ENCODE assay signal across 18 cellular contexts in the genomic region with DNA sequence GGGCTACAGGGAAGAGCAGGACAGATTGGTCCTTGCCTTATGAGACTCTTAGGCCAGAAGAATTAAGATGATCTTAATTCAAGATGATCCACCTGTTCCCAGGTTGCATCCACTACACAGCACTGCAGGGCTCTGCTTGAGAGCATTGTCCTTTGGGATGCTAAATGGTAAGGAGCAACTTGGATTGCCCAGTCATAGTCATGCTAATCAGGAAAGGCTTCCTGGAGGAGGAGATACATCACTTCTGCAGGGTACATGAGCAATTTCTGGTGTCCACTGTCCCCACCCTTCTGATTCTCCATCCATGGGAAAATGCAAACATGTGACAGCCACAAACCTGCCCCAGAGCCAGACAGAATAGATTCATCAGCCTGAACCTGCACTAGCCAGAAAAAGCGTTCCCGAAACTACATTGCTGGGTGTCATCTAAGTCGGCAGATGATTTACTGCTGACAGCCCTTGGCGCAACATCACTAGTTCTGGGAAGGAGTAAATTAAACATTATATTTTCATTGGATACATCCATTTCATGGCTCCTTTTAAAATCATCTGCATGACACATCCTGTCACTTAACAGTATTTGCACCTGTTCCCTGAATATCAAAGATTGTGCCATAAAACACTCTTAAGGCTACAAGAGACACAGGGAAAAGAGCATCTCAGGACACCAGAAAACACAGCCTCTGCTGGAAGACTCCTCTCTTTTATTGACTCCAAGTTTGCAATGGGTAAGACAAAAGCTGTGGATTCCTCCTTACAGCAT.
"Had no signal": no experiment of that assay in that cellular context is flagged by ENCODE, and none has a peak within 500 bp of the region (broad histone marks: within the 10 kb centered on the region; RNA-seq: fewer than 3 reads in every experiment).

No MANE protein-coding gene starts in this region.

- H3K4me2 ChIP-seq: neural progenitor cell had no signal

- H3K27me3 ChIP-seq: left lung, neural progenitor cell, upper lobe of right lung had no signal

- DNase-seq: activated CD4-positive, alpha-beta T cell treated with anti-CD3 and anti-CD28 coated beads for 4 hours; activated CD8-positive, alpha-beta memory T cell treated with anti-CD3 and anti-CD28 coated beads, Interleukin-2, amount 50 U/mL, for 48 hours; activated naive CD4-positive, alpha-beta T cell treated with anti-CD3 and anti-CD28 coated beads, Interleukin-2, amount 10 ng/mL, durations not matched to agents 7 days and 5 days; heart right ventricle; kidney; left lung; mammary epithelial cell; naive B cell; stimulated activated CD4-positive, alpha-beta T cell treated with anti-CD3 and anti-CD28 coated beads, Interleukin-12 subunit alpha, Interleukin-12 subunit beta, amount 100 ng/mL, for 4 hours; stimulated activated CD4-positive, alpha-beta T cell treated with anti-CD3 and anti-CD28 coated beads, Interleukin-2, amount 100 ng/mL, for 24 hours; T-helper 1 cell; upper lobe of right lung had no signal

- H3K4me1 ChIP-seq: left lung, upper lobe of right lung had no signal

- H3K4me3 ChIP-seq: cardiac muscle cell, heart right ventricle, left lung, neural progenitor cell, thoracic aorta, upper lobe of right lung had no signal

- FAIRE-seq: frontal cortex, kidney had no signal

- H3K9ac ChIP-seq: neural progenitor cell had no signal

- H3K36me3 ChIP-seq: cardiac muscle cell, heart right ventricle, left lung, neural progenitor cell, thoracic aorta, upper lobe of right lung had no signal

- H3K27ac ChIP-seq: cardiac muscle cell, epithelial cell of prostate, heart right ventricle, left lung, neural progenitor cell, thoracic aorta, upper lobe of right lung, VCaP had no signal

- H3K9me3 ChIP-seq: heart right ventricle, left lung, thoracic aorta, upper lobe of right lung had no signal

- H2AFZ ChIP-seq: neural progenitor cell had no signal

- ATAC-seq: heart right ventricle, left lung, upper lobe of right lung had no signal
